25 cellular contexts compared by ENCODE assay signal in genomic region chr11:120712014-120712413, GRCh38.
A peak's percentile ranks its signal among the peaks of the same experiment; 100 is the strongest.
DNase-seq lines count a peak whose midpoint lies in the region; ATAC-seq, FAIRE-seq and TF ChIP-seq lines count a peak whose summit lies in the region.
"Had no signal": no experiment of that assay in that cellular context is flagged by ENCODE, and none has a peak within 500 bp of the region (broad histone marks: within the 10 kb centered on the region; RNA-seq: fewer than 3 reads in every experiment).

No MANE protein-coding gene starts in this region.

- H3K56ac ChIP-seq in mesendoderm (ENCODE audit: low read length): peak overlapping the region; percentile 7

- intact Hi-C loops in Right ventricle myocardium superior (cut with DNase I): no loop called here
- intact Hi-C loops in spleen (cut with DNase I; ENCODE audit: low total_unique reads): no loop called here

- H3K79me2 ChIP-seq in mesendoderm (ENCODE audit: control insufficient read depth, insufficient read depth, low read length) (no peaks in the 10 kb centered on the region), smooth muscle cell (ENCODE audit: low read depth) (no peaks in the 10 kb centered on the region)

- H4K20me1 ChIP-seq in smooth muscle cell (ENCODE audit: low read depth): no peaks in the 10 kb centered on the region

- no peak overlapping the region for H3K23ac ChIP-seq in mesendoderm (ENCODE audit: low read length)

- TF ChIP-seq POLR2A in spleen (IDR thresholded peaks at IDR 0.05): no peak

- FAIRE-seq in HTR-8/SVneo (lab: Jason Lieb, UNC): no peak
- FAIRE-seq: HepG2 had no signal

- H3K9ac ChIP-seq in mesendoderm (ENCODE audit: low read length): no peak overlapping the region
- H3K9ac ChIP-seq in smooth muscle cell (ENCODE audit: low read depth): no peak overlapping the region

- H3K27me3 ChIP-seq in right atrium auricular region (no peaks in the 10 kb centered on the region), mesendoderm (ENCODE audit: insufficient read depth, low read length, poor library complexity) (no peaks in the 10 kb centered on the region), spleen (replicated peaks in 1 of 7) (peaks cover 0 to 19% (median 0%) of the 10 kb centered on the region in 7 donors), smooth muscle cell (ENCODE audit: low read depth) (no peaks in the 10 kb centered on the region)
- H3K27me3 ChIP-seq: SJSA1 had no signal

- no peak for ATAC-seq in Right ventricle myocardium superior (ENCODE audit: poor library complexity)
- ATAC-seq in HG02623 (IDR thresholded peaks at IDR 0.05; ENCODE audit: unreplicated experiment): no peak
- ATAC-seq in GM21717 (IDR thresholded peaks at IDR 0.05; ENCODE audit: unreplicated experiment): no peak
- ATAC-seq: HCT116, HepG2, Right ventricle myocardium inferior had no signal

- WGBS in mesendoderm (ENCODE audit: extremely low coverage, insufficient coverage, low lambda C conversion rate): no CpG with 5 or more reads among the region's 6 CpGs
- 92 to 94% (median 93%) methylated on average over 6 of the region's 6 CpGs for WGBS in spleen, 5 donors
- WGBS in smooth muscle cell (ENCODE audit: low lambda C conversion rate): 97% methylated on average over 6 of the region's 6 CpGs

- H3K36me3 ChIP-seq in right atrium auricular region (no peaks in the 10 kb centered on the region), mesendoderm (ENCODE audit: control insufficient read depth, insufficient read depth, low read length) (no peaks in the 10 kb centered on the region), spleen (no peaks in the 10 kb centered on the region), smooth muscle cell (ENCODE audit: low read depth) (no peaks in the 10 kb centered on the region)
- H3K36me3 ChIP-seq: SJSA1 had no signal

- H2BK5ac ChIP-seq in mesendoderm (ENCODE audit: low read length): no peak overlapping the region

- no peak overlapping the region for H3K18ac ChIP-seq in mesendoderm (ENCODE audit: low read length)

- H3K79me1 ChIP-seq in mesendoderm (ENCODE audit: low read length): no peaks in the 10 kb centered on the region

- H3K4me3 ChIP-seq in right atrium auricular region: no peak overlapping the region
- no peak overlapping the region for H3K4me3 ChIP-seq in mesendoderm (ENCODE audit: low read length)
- H3K4me3 ChIP-seq in spleen: no peak overlapping the region
- no peak overlapping the region for H3K4me3 ChIP-seq in smooth muscle cell
- H3K4me3 ChIP-seq: PC-9, SJSA1 had no signal

- peak; percentile 40 for DNase-seq in right atrium auricular region (ENCODE audit: low spot score)
- no peak for DNase-seq in Right ventricle myocardium superior
- no peak for DNase-seq in mesendoderm
- peak; percentile 51 for DNase-seq in spleen
- DNase-seq in HTR-8/SVneo (ENCODE audit: insufficient read length, low spot score): no peak
- DNase-seq in smooth muscle cell (lab: John Stamatoyannopoulos, UW; ENCODE audit: unreplicated experiment): no peak
- DNase-seq: CD4-positive, CD25-positive, alpha-beta regulatory T cell; DMS153; DND-41; Karpas-422; NCI-H1092; NCI-H1417 treated with DMSO at 0.1 percent for 48 hours; NCI-H1694 treated with DMSO at 0.1 percent for 48 hours; NCI-H2171; NCI-H226; NCI-H510A treated with DMSO at 0.1 percent for 48 hours; NCI-H748 treated with DMSO at 0.1 percent for 48 hours; PC-9 had no signal

- TF ChIP-seq CTCF in right atrium auricular region (IDR thresholded peaks at IDR 0.05) (no peak), spleen (IDR thresholded peaks at IDR 0.05 in 8 of 11, conservative IDR thresholded peaks at IDR 0.05 in 3 of 11) (no peak), smooth muscle cell (IDR thresholded peaks at IDR 0.05; ENCODE audit: borderline replicate concordance, insufficient read depth, poor library complexity, severe bottlenecking) (no peak)

- H4K5ac ChIP-seq in mesendoderm (ENCODE audit: low read length): no peak overlapping the region

- no peak overlapping the region for H3K4ac ChIP-seq in mesendoderm (ENCODE audit: low read depth, low read length)

- no peak overlapping the region for H2BK15ac ChIP-seq in mesendoderm (replicated peaks; ENCODE audit: low read depth)

- H2AFZ ChIP-seq in smooth muscle cell (ENCODE audit: low read depth): no peak overlapping the region
- H2AFZ ChIP-seq: PC-9 had no signal

- no peak overlapping the region for H3K27ac ChIP-seq in right atrium auricular region
- no peak overlapping the region for H3K27ac ChIP-seq in mesendoderm (ENCODE audit: low read depth, low read length)
- no peak overlapping the region for H3K27ac ChIP-seq in spleen
- no peak overlapping the region for H3K27ac ChIP-seq in smooth muscle cell (ENCODE audit: low read depth)
- H3K27ac ChIP-seq: 22Rv1, PC-9, SJSA1 had no signal

- no peak overlapping the region for H2BK120ac ChIP-seq in mesendoderm (ENCODE audit: low read depth, low read length)

- H3K4me1 ChIP-seq in right atrium auricular region: peaks cover 0 to 5% of the 10 kb centered on the region in 2 donors
- no peaks in the 10 kb centered on the region for H3K4me1 ChIP-seq in mesendoderm (ENCODE audit: control insufficient read depth, low read depth, low read length)
- peaks cover 0 to 30% (median 15%) of the 10 kb centered on the region in 6 donors for H3K4me1 ChIP-seq in spleen
- H3K4me1 ChIP-seq in smooth muscle cell (ENCODE audit: low read depth): peaks cover 10% of the 10 kb centered on the region

- H3F3A ChIP-seq in smooth muscle cell (ENCODE audit: low read depth): no peaks in the 10 kb centered on the region

- H3K4me2 ChIP-seq in mesendoderm (ENCODE audit: low read length) (no peak overlapping the region), smooth muscle cell (no peak overlapping the region)
- H3K4me2 ChIP-seq: PC-9 had no signal

- H2AK5ac ChIP-seq in mesendoderm (ENCODE audit: low read length): no peak overlapping the region

- H3K9me3 ChIP-seq in right atrium auricular region: peaks cover 0 to 12% of the 10 kb centered on the region in 2 donors
- H3K9me3 ChIP-seq in spleen: peaks cover 0 to 16% (median 11%) of the 10 kb centered on the region in 8 donors
- H3K9me3 ChIP-seq in smooth muscle cell (replicated peaks; ENCODE audit: low read depth): no peaks in the 10 kb centered on the region
- H3K9me3 ChIP-seq: SJSA1 had no signal

- H4K8ac ChIP-seq in mesendoderm (ENCODE audit: low read depth, low read length): no peak overlapping the region

Comparison
In these comparisons a context has a peak if more than half of its experiments do, and no peak if none do; other contexts are left out.
1. DNase-seq: peak in right atrium auricular region (single experiment) and spleen (single experiment); none in Right ventricle myocardium superior (single experiment), mesendoderm (single experiment), HTR-8/SVneo (single experiment) and smooth muscle cell (single experiment).